36 cellular contexts compared by ENCODE assay signal in the genomic region with DNA sequence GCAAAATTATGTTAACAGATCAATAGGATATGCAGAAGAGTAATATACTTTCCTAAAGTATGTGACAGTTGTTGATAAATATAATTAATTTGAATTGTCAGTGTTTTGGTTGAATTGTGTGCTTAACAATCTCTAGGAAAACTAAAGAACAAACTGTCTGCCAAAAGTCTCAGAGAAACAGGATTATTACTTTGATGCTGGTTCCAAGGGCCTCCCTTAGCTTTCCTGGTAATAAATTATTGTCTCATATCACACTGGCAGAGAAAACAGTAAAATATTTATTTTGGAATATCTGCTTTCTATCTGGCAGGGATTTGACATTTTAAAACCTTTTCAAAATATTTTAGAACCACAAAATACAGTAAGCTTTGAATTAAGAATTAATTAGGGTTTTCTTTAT.
"Had no signal": no experiment of that assay in that cellular context is flagged by ENCODE, and none has a peak within 500 bp of the region (broad histone marks: within the 10 kb centered on the region; RNA-seq: fewer than 3 reads in every experiment).

No MANE protein-coding gene starts in this region.

- H3K4me3 Mint-ChIP-seq: activated naive CD4-positive, alpha-beta T cell treated with anti-CD3 and anti-CD28 coated beads, Interleukin-2, amount 10 ng/mL, durations not matched to agents 7 days and 5 days; activated naive CD8-positive, alpha-beta T cell treated with anti-CD3 and anti-CD28 coated beads, Interleukin-2, amount 10 ng/mL, durations not matched to agents 7 days and 5 days; central memory CD8-positive, alpha-beta T cell; dendritic cell treated with granulocyte-macrophage colony-stimulating factor and Interleukin-4, amounts not matched to agents 40 ng/mL and 50 ng/mL, for 4 days; endodermal cell; natural killer cell; neural progenitor cell; stimulated activated memory B cell treated with anti-CD40 and anti-IgM and Interleukin-4, amounts not matched to agents 10 μg/mL and 1 μg/mL and 100 μg/mL, for 72 hours; stimulated activated naive CD8-positive, alpha-beta T cell treated with anti-CD3 and anti-CD28 coated beads, Interleukin-15, amount 100 ng/mL, for 72 hours; T-helper 1 cell treated with Interleukin-12 subunit alpha and Interleukin-12 subunit beta and Interleukin-4 antibody, amounts not matched to agents 30 μg/mL and 1 μg/mL, for 36 hours; type B pancreatic cell had no signal

- H3K4me3 ChIP-seq: esophagus squamous epithelium, hepatocyte, neural progenitor cell, psoas muscle, sigmoid colon, vagina had no signal

- DNase-seq: activated CD4-positive, alpha-beta T cell treated with anti-CD3 and anti-CD28 coated beads for 48 hours; activated CD4-positive, alpha-beta T cell treated with anti-CD3 and anti-CD28 coated beads, Interleukin-2, amount 50 U/mL, for 48 hours; activated CD8-positive, alpha-beta memory T cell treated with anti-CD3 and anti-CD28 coated beads, Interleukin-2, amount 50 U/mL, for 4 hours; activated gamma-delta T cell; activated naive CD4-positive, alpha-beta T cell treated with anti-CD3 and anti-CD28 coated beads, Interleukin-2, amount 10 ng/mL, durations not matched to agents 7 days and 5 days; activated naive CD8-positive, alpha-beta T cell treated with anti-CD3 and anti-CD28 coated beads, Interleukin-2, amount 10 ng/mL, durations not matched to agents 7 days and 5 days; activated T-cell treated with anti-CD3 and anti-CD28 coated beads, Interleukin-2, amount 50 U/mL, for 1 hour; amniotic stem cell; endodermal cell; esophagus squamous epithelium; glutamatergic neuron; islet precursor cell; left colon; mammary epithelial cell; natural killer cell; occipital lobe; psoas muscle; sigmoid colon; small intestine; stimulated activated CD4-positive, alpha-beta T cell treated with anti-CD3 and anti-CD28 coated beads, Interleukin-4, amount 100 ng/mL, for 4 hours; stimulated activated CD8-positive, alpha-beta memory T cell treated with anti-CD3 and anti-CD28 coated beads, Interleukin-4, amount 100 ng/mL, for 48 hours; stimulated activated naive CD8-positive, alpha-beta T cell treated with anti-CD3 and anti-CD28 coated beads, Interleukin-15, amount 100 ng/mL, for 72 hours; substantia nigra; T-helper 9 cell had no signal

- H3K9me3 ChIP-seq: esophagus squamous epithelium, psoas muscle, sigmoid colon, vagina had no signal

- ATAC-seq: activated CD4-positive, CD25-positive, alpha-beta regulatory T cell treated with anti-CD3 and anti-CD28 coated beads, Interleukin-2, amount 50 U/mL, for 24 hours; left colon; natural killer cell; psoas muscle; stimulated activated memory B cell treated with anti-CD40 and anti-IgM and Interleukin-4, amounts not matched to agents 10 μg/mL and 1 μg/mL and 100 μg/mL, for 72 hours; stimulated activated naive CD8-positive, alpha-beta T cell treated with anti-CD3 and anti-CD28 coated beads, Interleukin-15, amount 100 ng/mL, for 72 hours had no signal

- H3K4me1 Mint-ChIP-seq: activated naive CD4-positive, alpha-beta T cell treated with anti-CD3 and anti-CD28 coated beads, Interleukin-2, amount 10 ng/mL, durations not matched to agents 7 days and 5 days; central memory CD8-positive, alpha-beta T cell; endodermal cell; neural progenitor cell; stimulated activated memory B cell treated with anti-CD40 and anti-IgM and Interleukin-4, amounts not matched to agents 10 μg/mL and 1 μg/mL and 100 μg/mL, for 72 hours; stimulated activated naive CD8-positive, alpha-beta T cell treated with anti-CD3 and anti-CD28 coated beads, Interleukin-15, amount 100 ng/mL, for 72 hours had no signal

- H3K27me3 Mint-ChIP-seq: activated naive CD4-positive, alpha-beta T cell treated with anti-CD3 and anti-CD28 coated beads, Interleukin-2, amount 10 ng/mL, durations not matched to agents 7 days and 5 days; central memory CD8-positive, alpha-beta T cell; dendritic cell treated with granulocyte-macrophage colony-stimulating factor and Interleukin-4, amounts not matched to agents 40 ng/mL and 50 ng/mL, for 4 days; stimulated activated memory B cell treated with anti-CD40 and anti-IgM and Interleukin-4, amounts not matched to agents 10 μg/mL and 1 μg/mL and 100 μg/mL, for 72 hours; stimulated activated naive CD8-positive, alpha-beta T cell treated with anti-CD3 and anti-CD28 coated beads, Interleukin-15, amount 100 ng/mL, for 72 hours had no signal

- H3K36me3 Mint-ChIP-seq: activated naive CD4-positive, alpha-beta T cell treated with anti-CD3 and anti-CD28 coated beads, Interleukin-2, amount 10 ng/mL, durations not matched to agents 7 days and 5 days; activated naive CD8-positive, alpha-beta T cell treated with anti-CD3 and anti-CD28 coated beads, Interleukin-2, amount 10 ng/mL, durations not matched to agents 7 days and 5 days; natural killer cell; neural progenitor cell; stimulated activated memory B cell treated with anti-CD40 and anti-IgM and Interleukin-4, amounts not matched to agents 10 μg/mL and 1 μg/mL and 100 μg/mL, for 72 hours; type B pancreatic cell had no signal

- H3K9me3 Mint-ChIP-seq: activated naive CD4-positive, alpha-beta T cell treated with anti-CD3 and anti-CD28 coated beads, Interleukin-2, amount 10 ng/mL, durations not matched to agents 7 days and 5 days; activated naive CD8-positive, alpha-beta T cell treated with anti-CD3 and anti-CD28 coated beads, Interleukin-2, amount 10 ng/mL, durations not matched to agents 7 days and 5 days; central memory CD8-positive, alpha-beta T cell; dendritic cell treated with granulocyte-macrophage colony-stimulating factor and Interleukin-4, amounts not matched to agents 40 ng/mL and 50 ng/mL, for 4 days; endodermal cell; natural killer cell; neural progenitor cell; stimulated activated memory B cell treated with anti-CD40 and anti-IgM and Interleukin-4, amounts not matched to agents 10 μg/mL and 1 μg/mL and 100 μg/mL, for 72 hours; stimulated activated naive CD8-positive, alpha-beta T cell treated with anti-CD3 and anti-CD28 coated beads, Interleukin-15, amount 100 ng/mL, for 72 hours; T-helper 1 cell treated with Interleukin-12 subunit alpha and Interleukin-12 subunit beta and Interleukin-4 antibody, amounts not matched to agents 30 μg/mL and 1 μg/mL, for 36 hours had no signal

- H3K27ac ChIP-seq: epithelial cell of prostate, esophagus squamous epithelium, hepatocyte, neural progenitor cell, parathyroid adenoma, psoas muscle, sigmoid colon, vagina, WERI-Rb-1 had no signal

- H3K4me1 ChIP-seq: neural progenitor cell, parathyroid adenoma, psoas muscle, vagina had no signal

- H3K36me3 ChIP-seq: esophagus squamous epithelium, neural progenitor cell, sigmoid colon, vagina, WERI-Rb-1 had no signal
